1 cellular context compared by ENCODE assay signal in the genomic region with DNA sequence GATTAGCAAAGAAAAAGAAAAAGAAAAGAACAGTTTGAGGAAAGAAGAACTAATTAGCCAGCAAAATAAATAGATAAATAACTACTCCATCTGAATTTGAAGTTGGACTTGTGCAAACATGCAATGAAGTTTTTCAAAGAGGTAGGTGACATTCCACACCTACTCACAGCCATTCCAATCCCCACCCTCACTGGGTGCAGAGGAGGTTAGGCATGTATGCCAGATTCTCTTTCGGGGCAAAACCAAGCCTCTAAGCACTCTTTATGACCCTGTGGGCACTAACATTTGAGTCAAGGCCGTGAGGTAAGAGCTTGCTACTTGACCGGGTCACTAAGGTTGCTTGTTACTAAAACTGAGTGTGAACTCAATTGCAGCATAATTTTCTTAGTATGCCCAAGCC.
TF ChIP-seq lines count a peak whose summit lies in the region.

No MANE protein-coding gene starts in this region.

TF ChIP-seq in GM23338, 12 proteins besides CTCF, POLR2A, EP300 and RAD21:
- TF ChIP-seq ZNF462 (CRISPR knock-in tag; IDR thresholded peaks at IDR 0.05) (no peak), EZH2 (IDR thresholded peaks at IDR 0.05; ENCODE audit: low read depth, unreplicated experiment) (no peak), EZH2phosphoT487 (IDR thresholded peaks at IDR 0.05; ENCODE audit: unreplicated experiment) (no peak), ETS1 (IDR thresholded peaks at IDR 0.05) (no peak)
